ENCODE assay signal across 8 cellular contexts in the genomic region with DNA sequence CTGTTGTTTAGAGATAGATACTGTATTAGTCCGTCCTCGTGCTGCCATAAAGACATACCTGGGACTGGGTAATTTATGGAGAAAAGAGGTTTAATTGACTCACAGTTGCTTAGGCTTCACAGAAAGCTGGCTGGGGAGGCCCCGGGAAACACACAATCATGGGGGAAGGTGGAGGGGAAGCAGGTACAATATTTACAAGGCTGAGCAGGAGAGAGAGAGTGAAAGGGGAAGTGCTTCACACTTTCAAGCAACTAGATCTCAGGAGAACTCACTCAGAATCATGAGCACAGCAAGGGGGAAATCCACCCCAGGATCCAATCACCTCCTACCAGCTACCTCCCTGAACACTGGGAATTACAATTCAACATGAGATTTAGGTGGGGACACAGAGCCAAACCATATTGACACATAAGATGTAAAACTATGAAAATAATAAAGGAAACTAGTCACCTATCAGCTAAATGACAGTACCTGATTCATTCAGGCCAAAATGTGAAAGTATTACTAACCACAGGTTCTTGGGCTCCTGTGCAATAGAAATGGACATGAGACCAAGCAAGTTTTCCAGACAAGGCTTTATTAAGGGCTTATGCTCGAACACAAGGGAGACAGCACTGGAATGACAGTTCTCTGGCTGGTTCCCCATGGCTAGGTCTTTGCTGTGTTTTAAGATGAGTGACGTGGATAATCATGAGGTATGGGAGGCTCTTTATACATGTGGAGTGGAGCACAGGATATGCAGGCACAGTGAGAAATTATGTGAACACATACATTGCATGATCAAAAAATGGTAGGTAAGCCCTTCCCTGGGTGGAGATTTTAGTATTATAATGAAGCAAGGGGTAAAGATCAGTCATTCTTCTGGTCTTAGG.
A peak's percentile ranks its signal among the peaks of the same experiment; 100 is the strongest.
DNase-seq lines count a peak whose midpoint lies in the region; ATAC-seq and TF ChIP-seq lines count a peak whose summit lies in the region.
"Not testable (repeated sequence)": the region's sequence is repeated elsewhere in the genome, so short reads cannot be mapped to it uniquely, and the experiment has no call there.

No MANE protein-coding gene starts in this region.

- not testable (repeated sequence) for H3K9me3 ChIP-seq in OCI-LY3 (ENCODE audit: insufficient read depth, low read length)

- ATAC-seq in GM18511 (IDR thresholded peaks at IDR 0.05; ENCODE audit: unreplicated experiment) (peak; percentile 97), GM19324 (IDR thresholded peaks at IDR 0.05; ENCODE audit: low FRiP score, unreplicated experiment) (peak; percentile 93), GM21447 (IDR thresholded peaks at IDR 0.05; ENCODE audit: unreplicated experiment) (peak; percentile 96), HG02678 (IDR thresholded peaks at IDR 0.05; ENCODE audit: unreplicated experiment) (peak; percentile 95), HG03060 (IDR thresholded peaks at IDR 0.05; ENCODE audit: low read depth, unreplicated experiment) (peak; percentile 96), HG03439 (IDR thresholded peaks at IDR 0.05; ENCODE audit: unreplicated experiment) (peak; percentile 88)
- peak; percentile 32 for ATAC-seq in stimulated activated naive CD8-positive, alpha-beta T cell treated with anti-CD3 and anti-CD28 coated beads, Interleukin-15, Interleukin-2, amounts not matched to agents 100 U/mL and 50 U/mL, for 24 hours

- H3K36me3 ChIP-seq in OCI-LY3 (replicated peaks; ENCODE audit: low read depth, low read length) = not testable (repeated sequence)

- not testable (repeated sequence) for H3K27me3 ChIP-seq in OCI-LY3 (ENCODE audit: low read depth, low read length)

- peaks cover 13% of the 10 kb centered on the region for H3K4me1 ChIP-seq in OCI-LY3 (ENCODE audit: low read length)

- H4K20me1 ChIP-seq in OCI-LY3 (ENCODE audit: insufficient read depth, low read length) = not testable (repeated sequence)

- peak overlapping the region; percentile 10; the same call in 1 of the 2 replicates for H3K4me2 ChIP-seq in OCI-LY3 (ENCODE audit: low read length)

- DNase-seq in stimulated activated naive CD8-positive, alpha-beta T cell treated with anti-CD3 and anti-CD28 coated beads, Interleukin-15, Interleukin-2, amounts not matched to agents 100 U/mL and 50 U/mL, for 24 hours = peak; percentile 3

- not testable (repeated sequence) for H3K79me2 ChIP-seq in OCI-LY3 (ENCODE audit: low read length)

- H3K27ac ChIP-seq in OCI-LY3 (ENCODE audit: low read length) = peak overlapping the region; percentile 44; the same call in 1 of the 2 replicates

- not testable (repeated sequence) for H2AFZ ChIP-seq in OCI-LY3 (ENCODE audit: low read depth, low read length)

- H3K9ac ChIP-seq in OCI-LY3 (ENCODE audit: low read length) = not testable (repeated sequence)

- not testable (repeated sequence) for TF ChIP-seq CTCF in OCI-LY3 (IDR thresholded peaks at IDR 0.05; ENCODE audit: low read depth, low read length)

- H3K4me3 ChIP-seq in OCI-LY3 (ENCODE audit: low read length) = not testable (repeated sequence)

Comparison
In these comparisons a context has a peak if more than half of its experiments do, and no peak if none do; other contexts are left out.
1. ATAC-seq: peak in every context shown above with its lines; median percentile 97 in GM18511; 96 in GM21447; 96 in HG03060; 95 in HG02678; 93 in GM19324; 88 in HG03439; 32 in stimulated activated naive CD8-positive, alpha-beta T cell treated with anti-CD3 and anti-CD28 coated beads, Interleukin-15, Interleukin-2, amounts not matched to agents 100 U/mL and 50 U/mL, for 24 hours.